Comparison of ENCODE assay signal across 10 cellular contexts in the genomic region with DNA sequence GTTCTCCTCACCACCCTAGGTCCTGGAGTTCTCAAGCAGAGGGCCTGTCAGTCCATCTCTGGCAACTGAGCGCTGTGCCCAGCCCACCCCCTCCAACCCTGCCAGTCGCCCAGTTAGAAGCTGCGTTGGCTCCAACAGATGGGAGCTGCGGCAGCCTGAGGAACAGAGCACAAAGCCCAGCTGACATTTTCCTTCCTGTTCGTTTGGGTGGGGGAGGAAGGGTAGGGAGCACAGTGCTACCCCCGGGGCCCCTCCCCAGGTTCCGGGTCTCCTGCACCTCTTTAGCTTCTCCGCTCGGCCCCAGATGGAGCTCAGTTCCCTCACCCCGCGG. TPM values are rescaled to one million over a fixed set of nuclear protein-coding genes. Genes with fewer than 3 reads are reported as not detected.
A peak's percentile ranks its signal among the peaks of the same experiment; 100 is the strongest.
DNase-seq lines count a peak whose midpoint lies in the region; ATAC-seq and TF ChIP-seq lines count a peak whose summit lies in the region.
"Had no signal": no experiment of that assay in that cellular context is flagged by ENCODE, and none has a peak within 500 bp of the region (broad histone marks: within the 10 kb centered on the region; RNA-seq: fewer than 3 reads in every experiment).

No MANE protein-coding gene starts in this region.

- no peak for TF ChIP-seq EP300 in sigmoid colon (IDR thresholded peaks at IDR 0.05)

- intact Hi-C loops in sigmoid colon (cut with DNase I), result no loop called here
- intact Hi-C loops in left colon (cut with DNase I, micrococcal nuclease), result no loop called here

- TF ChIP-seq POLR2A in sigmoid colon (IDR thresholded peaks at IDR 0.05), result no peak

- H3K4me1 ChIP-seq in HEK293 (ENCODE audit: control insufficient read depth, insufficient read depth, low read length) (no peaks in the 10 kb centered on the region), sigmoid colon (peaks cover 0 to 24% (median 22%) of the 10 kb centered on the region in 4 donors)

- TF ChIP-seq CTCF in HEK293 (tag by site-specific recombination; IDR thresholded peaks at IDR 0.05) (no peak), sigmoid colon (IDR thresholded peaks at IDR 0.05) (no peak)

- POLR2A ChIA-PET in HEK293 (lab: Yijun Ruan, JAX), result no interaction called here

- H3K4me3 ChIP-seq in HEK293 (ENCODE audit: low read depth, low read length), result no peak overlapping the region
- H3K4me3 ChIP-seq in iPS-18c (ENCODE audit: insufficient read depth, low read depth, low read length), result peak overlapping the region; percentile 69
- H3K4me3 ChIP-seq in sigmoid colon, result peak overlapping the region; percentile 58 to 81 (median 74)

- no peaks in the 10 kb centered on the region for H3K27me3 ChIP-seq in sigmoid colon

- H3K36me3 ChIP-seq in HEK293 (ENCODE audit: control insufficient read depth in 2 of 2, insufficient read depth in 1 of 2, low read length in 2 of 2), result no peaks in the 10 kb centered on the region
- no peaks in the 10 kb centered on the region for H3K36me3 ChIP-seq in sigmoid colon
- H3K36me3 ChIP-seq: adrenal gland had no signal

- 23 to 59% methylated on average over 11 of the region's 11 CpGs for WGBS in sigmoid colon, 2 donors

- H3K27ac ChIP-seq in HEK293 (ENCODE audit: extremely low read depth, low read depth, low read length) (no peak overlapping the region), sigmoid colon (peak overlapping the region; percentile 67 to 72 (median 70))
- H3K27ac ChIP-seq: VCaP had no signal

- no peak for ATAC-seq in left colon

- DNase-seq in UCSD-AML1 (lab: John Stamatoyannopoulos, UW; ENCODE audit: unreplicated experiment) (peak; percentile 47), sigmoid colon (no peak), NCI-H345 treated with DMSO at 0.1 percent for 48 hours (lab: John Stamatoyannopoulos, UW; ENCODE audit: unreplicated experiment) (no peak), left colon (no peak), mucosa of gallbladder (ENCODE audit: low spot score) (no peak)
- no peak for DNase-seq in effector CD4-positive, alpha-beta T cell

- H3K9me3 ChIP-seq in HEK293 (ENCODE audit: control insufficient read depth, insufficient read depth, low read depth, low read length) (no peaks in the 10 kb centered on the region), iPS-18c (ENCODE audit: control insufficient read depth, insufficient read depth, low read length) (no peaks in the 10 kb centered on the region), sigmoid colon (no peaks in the 10 kb centered on the region)
- H3K9me3 ChIP-seq: adrenal gland had no signal

- CTCF ChIA-PET in HEK293 (lab: Yijun Ruan, JAX), result interaction anchor here (0.6 to 1.7 kb wide), 4 partner anchors 79 to 123 kb away, joined by 3 to 9 read pairs (median 4); no protein-coding TSS in a partner anchor

TF ChIP-seq in HEK293, 187 proteins besides CTCF, POLR2A, EP300 and RAD21:
- no peak for TF ChIP-seq ZNF433 (tag by site-specific recombination; IDR thresholded peaks at IDR 0.05; ENCODE audit: low read depth)
- TF ChIP-seq ZNF341 (tag by site-specific recombination; IDR thresholded peaks at IDR 0.05; ENCODE audit: low read depth), result peak; percentile 78
TF ChIP-seq in HEK293: peak in this region for 1.

RNA-seq across cellular contexts. Expression of a gene that starts 1.4 kb away (rescaled TPM):
- total RNA-seq in sigmoid colon (10 to 100 TPM in 1 of 4 donors, 1 to 10 TPM in 3; 4.9 to 14.7 (median 6.7) TPM), left colon (10 to 100 TPM in 1 of 2 donors, 1 to 10 TPM in 1; 5.6 to 23.0 TPM), mucosa of gallbladder (2.4 TPM)
- 1 to 10 TPM; 2.5 to 3.6 (median 3.5) TPM for polyA plus RNA-seq in sigmoid colon
